ENCODE assay signal across 17 cellular contexts in the genomic region with DNA sequence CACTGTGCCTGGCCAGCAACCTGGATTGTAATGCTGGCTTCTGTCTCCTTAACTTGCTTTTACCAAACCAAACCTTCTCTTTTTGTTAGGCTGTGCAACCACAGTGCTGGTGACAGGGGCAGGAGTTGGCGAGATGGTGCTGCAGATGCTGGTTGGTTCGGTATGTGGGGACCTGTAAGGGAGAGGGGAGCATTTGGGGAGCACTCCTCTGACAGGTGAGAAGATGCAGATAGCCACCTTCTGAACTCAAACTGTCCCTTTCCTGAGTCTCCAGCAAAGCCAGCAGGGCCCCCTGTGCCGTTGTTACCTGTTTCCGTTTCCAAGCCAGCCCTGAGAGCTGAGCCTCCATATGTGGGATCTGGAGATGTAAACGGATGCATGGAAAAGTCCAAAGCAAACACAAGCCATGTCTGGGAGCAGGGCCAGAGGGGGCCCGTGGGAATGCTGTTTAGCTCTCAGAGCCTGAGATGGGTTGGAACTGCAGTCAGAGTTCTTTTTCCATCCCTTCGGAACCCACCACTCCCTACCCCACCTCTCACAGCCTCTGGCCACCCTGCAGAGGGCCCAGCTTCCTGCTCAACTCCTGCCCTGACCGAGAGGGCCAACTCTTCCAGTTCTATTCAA. TPM values are rescaled to one million over a fixed set of nuclear protein-coding genes. Genes with fewer than 3 reads are reported as not detected.
DNase-seq lines count a peak whose midpoint lies in the region; ATAC-seq and TF ChIP-seq lines count a peak whose summit lies in the region.
"Had no signal": no experiment of that assay in that cellular context is flagged by ENCODE, and none has a peak within 500 bp of the region (broad histone marks: within the 10 kb centered on the region; RNA-seq: fewer than 3 reads in every experiment).

No MANE protein-coding gene starts in this region.

- POLR2A ChIA-PET in HEK293T (lab: Yijun Ruan, JAX) = no interaction called here

- no peak for TF ChIP-seq CTCF in colonic mucosa (IDR thresholded peaks at IDR 0.05)

- peak; percentile 4 for DNase-seq in HEK293T (ENCODE audit: extremely low spot score)
- DNase-seq in activated CD8-positive, alpha-beta memory T cell treated with anti-CD3 and anti-CD28 coated beads, Interleukin-2, amount 50 U/mL, for 48 hours = peak; percentile 39
- DNase-seq in fibroblast of the conjunctiva (ENCODE audit: low read depth) = peak; percentile 33
- DNase-seq in pulmonary artery endothelial cell (ENCODE audit: low read depth, low spot score) = peak; percentile 79
- DNase-seq in colonic mucosa = no peak
- DNase-seq in ecto neural progenitor cell (ENCODE audit: low spot score) = no peak
- DNase-seq: AML-193, DND-41, Karpas-422, NCI-H2107, WERI-Rb-1 had no signal

- intact Hi-C loops in colonic mucosa (cut with DNase I) = no loop called here

- H3K27ac ChIP-seq in colonic mucosa = no peak overlapping the region
- H3K27ac ChIP-seq: epithelial cell of prostate, parathyroid adenoma, SJSA1, WERI-Rb-1 had no signal

- no peak overlapping the region for H3K4me3 ChIP-seq in colonic mucosa
- H3K4me3 ChIP-seq: GM12878, SJSA1 had no signal

- no peaks in the 10 kb centered on the region for H3K4me1 ChIP-seq in colonic mucosa
- H3K4me1 ChIP-seq: parathyroid adenoma, SJSA1 had no signal

- ATAC-seq in HG02588 (IDR thresholded peaks at IDR 0.05; ENCODE audit: unreplicated experiment) = no peak
- ATAC-seq in GM21619 (IDR thresholded peaks at IDR 0.05; ENCODE audit: unreplicated experiment) = no peak
- ATAC-seq: GM12878 had no signal

- H3K27me3 ChIP-seq in colonic mucosa = no peaks in the 10 kb centered on the region
- H3K27me3 ChIP-seq: SJSA1 had no signal

- CTCF ChIA-PET in HEK293T (lab: Yijun Ruan, JAX) = no interaction called here

- no peaks in the 10 kb centered on the region for H3K9me3 ChIP-seq in colonic mucosa
- H3K9me3 ChIP-seq: SJSA1 had no signal

- H3K36me3 ChIP-seq in colonic mucosa = no peaks in the 10 kb centered on the region

- no peak overlapping the region for H3K9ac ChIP-seq in colonic mucosa (ENCODE audit: low read depth in 2 of 2, low read length in 2 of 2)
- H3K9ac ChIP-seq: parathyroid adenoma had no signal

TF ChIP-seq in HEK293T, 16 proteins besides CTCF, POLR2A, EP300 and RAD21:
- no peak for TF ChIP-seq ARNT (IDR thresholded peaks at IDR 0.05)
- TF ChIP-seq, protein P1, sequence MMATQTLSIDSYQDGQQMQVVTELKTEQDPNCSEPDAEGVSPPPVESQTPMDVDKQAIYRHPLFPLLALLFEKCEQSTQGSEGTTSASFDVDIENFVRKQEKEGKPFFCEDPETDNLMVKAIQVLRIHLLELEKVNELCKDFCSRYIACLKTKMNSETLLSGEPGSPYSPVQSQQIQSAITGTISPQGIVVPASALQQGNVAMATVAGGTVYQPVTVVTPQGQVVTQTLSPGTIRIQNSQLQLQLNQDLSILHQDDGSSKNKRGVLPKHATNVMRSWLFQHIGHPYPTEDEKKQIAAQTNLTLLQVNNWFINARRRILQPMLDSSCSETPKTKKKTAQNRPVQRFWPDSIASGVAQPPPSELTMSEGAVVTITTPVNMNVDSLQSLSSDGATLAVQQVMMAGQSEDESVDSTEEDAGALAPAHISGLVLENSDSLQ (IDR thresholded peaks at IDR 0.05) = no peak
- TF ChIP-seq LEF1 (IDR thresholded peaks at IDR 0.05; ENCODE audit: borderline replicate concordance) = no peak
- no peak for TF ChIP-seq SUZ12 (IDR thresholded peaks at IDR 0.05)
- no peak for TF ChIP-seq FOXA1 (IDR thresholded peaks at IDR 0.05)
- TF ChIP-seq FOXM1 (IDR thresholded peaks at IDR 0.05; ENCODE audit: borderline replicate concordance) = no peak
- no peak for TF ChIP-seq L3MBTL2 (conservative IDR thresholded peaks at IDR 0.05)
- TF ChIP-seq SP1 (IDR thresholded peaks at IDR 0.05) = no peak
- no peak for TF ChIP-seq NFRKB (IDR thresholded peaks at IDR 0.05)
- no peak for TF ChIP-seq TARDBP (IDR thresholded peaks at IDR 0.05)
- no peak for TF ChIP-seq HDGF (IDR thresholded peaks at IDR 0.05; ENCODE audit: borderline replicate concordance)
- TF ChIP-seq CTBP1 (IDR thresholded peaks at IDR 0.05; ENCODE audit: borderline replicate concordance) = no peak
- no peak for TF ChIP-seq ZNF384 (IDR thresholded peaks at IDR 0.05)
- TF ChIP-seq ELF4 (IDR thresholded peaks at IDR 0.05) = no peak
- no peak for TF ChIP-seq FOXK2 (IDR thresholded peaks at IDR 0.05)
- no peak for TF ChIP-seq BHLHE40 (IDR thresholded peaks at IDR 0.05; ENCODE audit: borderline replicate concordance)

RNA-seq across cellular contexts. Expression of a gene that starts 34.0 kb away (rescaled TPM):
- total RNA-seq in pulmonary artery endothelial cell (22.9 and 28.2 TPM in 2 replicates), colonic mucosa (10 to 100 TPM; 30.5 to 37.6 TPM)

Comparison
In these comparisons a context has a peak if more than half of its experiments do, and no peak if none do; other contexts are left out.
1. DNase-seq: peak in HEK293T (single experiment), activated CD8-positive, alpha-beta memory T cell treated with anti-CD3 and anti-CD28 coated beads, Interleukin-2, amount 50 U/mL, for 48 hours (single experiment), fibroblast of the conjunctiva (single experiment) and pulmonary artery endothelial cell (single experiment); none in colonic mucosa (single experiment) and ecto neural progenitor cell (single experiment).